In the genomic region with DNA sequence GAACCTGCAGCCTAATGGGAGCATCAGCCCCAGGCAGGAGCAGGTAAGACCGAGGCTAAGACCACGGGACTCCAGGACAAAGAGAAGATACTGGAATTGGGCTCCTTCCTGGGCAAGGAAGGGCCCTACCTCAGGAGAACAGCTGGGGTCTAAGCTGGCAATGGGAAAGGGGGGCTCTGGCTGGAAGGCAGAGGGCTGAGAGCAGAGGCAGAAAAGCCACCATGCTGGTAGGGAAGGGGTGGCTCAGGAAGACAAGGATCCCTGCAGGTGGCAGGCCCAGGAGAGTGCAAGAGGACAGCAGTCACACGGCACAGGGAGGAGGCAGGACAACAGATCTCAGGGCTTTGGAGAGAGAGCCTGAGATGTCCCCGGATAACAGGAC, we compare ENCODE assay signal across 8 cellular contexts.
"Had no signal": no experiment of that assay in that cellular context is flagged by ENCODE, and none has a peak within 500 bp of the region (broad histone marks: within the 10 kb centered on the region; RNA-seq: fewer than 3 reads in every experiment).

No MANE protein-coding gene starts in this region.

- H3K27me3 ChIP-seq: ascending aorta, dorsolateral prefrontal cortex, sigmoid colon, tibial nerve had no signal

- H3K27ac ChIP-seq: psoas muscle, sigmoid colon, tibial nerve had no signal

- ATAC-seq: naive thymus-derived CD4-positive, alpha-beta T cell; psoas muscle had no signal

- H3K4me3 ChIP-seq: ascending aorta, dorsolateral prefrontal cortex, psoas muscle, sigmoid colon, tibial nerve had no signal

- H3K36me3 ChIP-seq: ascending aorta, sigmoid colon, tibial nerve had no signal

- DNase-seq: activated CD4-positive, alpha-beta T cell treated with anti-CD3 and anti-CD28 coated beads for 1 hour; activated naive CD4-positive, alpha-beta T cell treated with anti-CD3 and anti-CD28 coated beads, Interleukin-2, amount 10 ng/mL, durations not matched to agents 7 days and 5 days had no signal

- H3K9me3 ChIP-seq: ascending aorta, psoas muscle, sigmoid colon, tibial nerve had no signal

- H3K4me1 ChIP-seq: psoas muscle had no signal
